Comparison of ENCODE assay signal across 1 cellular context in genomic region chr5:116524966-116525365, GRCh38.
TF ChIP-seq lines count a peak whose summit lies in the region.

No MANE protein-coding gene starts in this region.

TF ChIP-seq in HepG2, 621 proteins besides CTCF, POLR2A, EP300 and RAD21 (continued from another document and continues in another):
- TF ChIP-seq SP140L (CRISPR knock-in tag; IDR thresholded peaks at IDR 0.05; ENCODE audit: borderline replicate concordance) = no peak
- no peak for TF ChIP-seq DZIP1 (CRISPR knock-in tag; IDR thresholded peaks at IDR 0.05)
- TF ChIP-seq ETV6 (CRISPR knock-in tag; conservative IDR thresholded peaks at IDR 0.05) = no peak
- TF ChIP-seq ZNF12 (CRISPR knock-in tag; IDR thresholded peaks at IDR 0.05) = no peak
- no peak for TF ChIP-seq NRL (CRISPR knock-in tag; IDR thresholded peaks at IDR 0.05; ENCODE audit: borderline replicate concordance)
- no peak; the same call in 1 of the 2 replicates for TF ChIP-seq SALL1 (CRISPR knock-in tag; IDR thresholded peaks at IDR 0.05)
- no peak for TF ChIP-seq MATR3 (CRISPR knock-in tag; IDR thresholded peaks at IDR 0.05)
- TF ChIP-seq, protein P1, sequence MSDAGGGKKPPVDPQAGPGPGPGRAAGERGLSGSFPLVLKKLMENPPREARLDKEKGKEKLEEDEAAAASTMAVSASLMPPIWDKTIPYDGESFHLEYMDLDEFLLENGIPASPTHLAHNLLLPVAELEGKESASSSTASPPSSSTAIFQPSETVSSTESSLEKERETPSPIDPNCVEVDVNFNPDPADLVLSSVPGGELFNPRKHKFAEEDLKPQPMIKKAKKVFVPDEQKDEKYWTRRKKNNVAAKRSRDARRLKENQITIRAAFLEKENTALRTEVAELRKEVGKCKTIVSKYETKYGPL (CRISPR knock-in tag; IDR thresholded peaks at IDR 0.05) = no peak
- no peak for TF ChIP-seq PREB (CRISPR knock-in tag; IDR thresholded peaks at IDR 0.05)
- peak; percentile 49; the same call in 1 of the 2 replicates for TF ChIP-seq ZNF331 (CRISPR knock-in tag; IDR thresholded peaks at IDR 0.05)
- TF ChIP-seq MYNN (CRISPR knock-in tag; IDR thresholded peaks at IDR 0.05; ENCODE audit: low read depth) = no peak
- TF ChIP-seq FOXK2 (IDR thresholded peaks at IDR 0.05) = no peak
- no peak for TF ChIP-seq PHF5A (CRISPR knock-in tag; IDR thresholded peaks at IDR 0.05; ENCODE audit: low read depth, unreplicated experiment)
- no peak for TF ChIP-seq ZNF251 (CRISPR knock-in tag; IDR thresholded peaks at IDR 0.05)
- no peak for TF ChIP-seq ZBTB8A (CRISPR knock-in tag; IDR thresholded peaks at IDR 0.05; ENCODE audit: borderline replicate concordance, low read depth)
- TF ChIP-seq, protein P2, sequence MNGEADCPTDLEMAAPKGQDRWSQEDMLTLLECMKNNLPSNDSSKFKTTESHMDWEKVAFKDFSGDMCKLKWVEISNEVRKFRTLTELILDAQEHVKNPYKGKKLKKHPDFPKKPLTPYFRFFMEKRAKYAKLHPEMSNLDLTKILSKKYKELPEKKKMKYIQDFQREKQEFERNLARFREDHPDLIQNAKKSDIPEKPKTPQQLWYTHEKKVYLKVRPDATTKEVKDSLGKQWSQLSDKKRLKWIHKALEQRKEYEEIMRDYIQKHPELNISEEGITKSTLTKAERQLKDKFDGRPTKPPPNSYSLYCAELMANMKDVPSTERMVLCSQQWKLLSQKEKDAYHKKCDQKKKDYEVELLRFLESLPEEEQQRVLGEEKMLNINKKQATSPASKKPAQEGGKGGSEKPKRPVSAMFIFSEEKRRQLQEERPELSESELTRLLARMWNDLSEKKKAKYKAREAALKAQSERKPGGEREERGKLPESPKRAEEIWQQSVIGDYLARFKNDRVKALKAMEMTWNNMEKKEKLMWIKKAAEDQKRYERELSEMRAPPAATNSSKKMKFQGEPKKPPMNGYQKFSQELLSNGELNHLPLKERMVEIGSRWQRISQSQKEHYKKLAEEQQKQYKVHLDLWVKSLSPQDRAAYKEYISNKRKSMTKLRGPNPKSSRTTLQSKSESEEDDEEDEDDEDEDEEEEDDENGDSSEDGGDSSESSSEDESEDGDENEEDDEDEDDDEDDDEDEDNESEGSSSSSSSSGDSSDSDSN (CRISPR knock-in tag; IDR thresholded peaks at IDR 0.05) = no peak
- TF ChIP-seq, protein P3, sequence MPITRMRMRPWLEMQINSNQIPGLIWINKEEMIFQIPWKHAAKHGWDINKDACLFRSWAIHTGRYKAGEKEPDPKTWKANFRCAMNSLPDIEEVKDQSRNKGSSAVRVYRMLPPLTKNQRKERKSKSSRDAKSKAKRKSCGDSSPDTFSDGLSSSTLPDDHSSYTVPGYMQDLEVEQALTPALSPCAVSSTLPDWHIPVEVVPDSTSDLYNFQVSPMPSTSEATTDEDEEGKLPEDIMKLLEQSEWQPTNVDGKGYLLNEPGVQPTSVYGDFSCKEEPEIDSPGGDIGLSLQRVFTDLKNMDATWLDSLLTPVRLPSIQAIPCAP (CRISPR knock-in tag; IDR thresholded peaks at IDR 0.05; ENCODE audit: low read depth) = no peak
- TF ChIP-seq U2AF2 (IDR thresholded peaks at IDR 0.05; ENCODE audit: low read depth, low read length) = no peak
- no peak for TF ChIP-seq POLR2AphosphoS2 (IDR thresholded peaks at IDR 0.05; ENCODE audit: low read depth, low read length)
- TF ChIP-seq ZNF761 (CRISPR knock-in tag; conservative IDR thresholded peaks at IDR 0.05) = no peak
- peak; percentile 99 for TF ChIP-seq ZMYM2 (CRISPR knock-in tag; IDR thresholded peaks at IDR 0.05)
- TF ChIP-seq RELA (CRISPR knock-in tag; IDR thresholded peaks at IDR 0.05) = no peak
- peak; percentile 90 for TF ChIP-seq BCL6 (CRISPR knock-in tag; IDR thresholded peaks at IDR 0.05)
- no peak for TF ChIP-seq TMF1 (CRISPR knock-in tag; IDR thresholded peaks at IDR 0.05; ENCODE audit: low read depth)
- no peak for TF ChIP-seq ZNF382 (CRISPR knock-in tag; IDR thresholded peaks at IDR 0.05; ENCODE audit: borderline replicate concordance)
- no peak for TF ChIP-seq ZNF792 (CRISPR knock-in tag; IDR thresholded peaks at IDR 0.05)
- TF ChIP-seq DPF2 (CRISPR knock-in tag; IDR thresholded peaks at IDR 0.05; ENCODE audit: borderline replicate concordance, low read depth) = peak; percentile 60; the same call in 1 of the 2 replicates
- peak; percentile 58; the same call in 1 of the 2 replicates for TF ChIP-seq SOX13 (IDR thresholded peaks at IDR 0.05)
- TF ChIP-seq SOX13 (CRISPR knock-in tag; conservative IDR thresholded peaks at IDR 0.05 in 1 of 2, IDR thresholded peaks at IDR 0.05 in 1 of 2) = peak in 1 of 2 experiments; percentile 88; a peak in 2 of 4 replicates
- no peak for TF ChIP-seq GTF3A (CRISPR knock-in tag; conservative IDR thresholded peaks at IDR 0.05)
- TF ChIP-seq, protein P4, sequence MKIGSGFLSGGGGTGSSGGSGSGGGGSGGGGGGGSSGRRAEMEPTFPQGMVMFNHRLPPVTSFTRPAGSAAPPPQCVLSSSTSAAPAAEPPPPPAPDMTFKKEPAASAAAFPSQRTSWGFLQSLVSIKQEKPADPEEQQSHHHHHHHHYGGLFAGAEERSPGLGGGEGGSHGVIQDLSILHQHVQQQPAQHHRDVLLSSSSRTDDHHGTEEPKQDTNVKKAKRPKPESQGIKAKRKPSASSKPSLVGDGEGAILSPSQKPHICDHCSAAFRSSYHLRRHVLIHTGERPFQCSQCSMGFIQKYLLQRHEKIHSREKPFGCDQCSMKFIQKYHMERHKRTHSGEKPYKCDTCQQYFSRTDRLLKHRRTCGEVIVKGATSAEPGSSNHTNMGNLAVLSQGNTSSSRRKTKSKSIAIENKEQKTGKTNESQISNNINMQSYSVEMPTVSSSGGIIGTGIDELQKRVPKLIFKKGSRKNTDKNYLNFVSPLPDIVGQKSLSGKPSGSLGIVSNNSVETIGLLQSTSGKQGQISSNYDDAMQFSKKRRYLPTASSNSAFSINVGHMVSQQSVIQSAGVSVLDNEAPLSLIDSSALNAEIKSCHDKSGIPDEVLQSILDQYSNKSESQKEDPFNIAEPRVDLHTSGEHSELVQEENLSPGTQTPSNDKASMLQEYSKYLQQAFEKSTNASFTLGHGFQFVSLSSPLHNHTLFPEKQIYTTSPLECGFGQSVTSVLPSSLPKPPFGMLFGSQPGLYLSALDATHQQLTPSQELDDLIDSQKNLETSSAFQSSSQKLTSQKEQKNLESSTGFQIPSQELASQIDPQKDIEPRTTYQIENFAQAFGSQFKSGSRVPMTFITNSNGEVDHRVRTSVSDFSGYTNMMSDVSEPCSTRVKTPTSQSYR (CRISPR knock-in tag; IDR thresholded peaks at IDR 0.05; ENCODE audit: borderline replicate concordance) = no peak
- TF ChIP-seq MIXL1 (CRISPR knock-in tag; IDR thresholded peaks at IDR 0.05) = peak; percentile 78
- no peak for TF ChIP-seq HOXA3 (CRISPR knock-in tag; IDR thresholded peaks at IDR 0.05)
- TF ChIP-seq, protein P5, sequence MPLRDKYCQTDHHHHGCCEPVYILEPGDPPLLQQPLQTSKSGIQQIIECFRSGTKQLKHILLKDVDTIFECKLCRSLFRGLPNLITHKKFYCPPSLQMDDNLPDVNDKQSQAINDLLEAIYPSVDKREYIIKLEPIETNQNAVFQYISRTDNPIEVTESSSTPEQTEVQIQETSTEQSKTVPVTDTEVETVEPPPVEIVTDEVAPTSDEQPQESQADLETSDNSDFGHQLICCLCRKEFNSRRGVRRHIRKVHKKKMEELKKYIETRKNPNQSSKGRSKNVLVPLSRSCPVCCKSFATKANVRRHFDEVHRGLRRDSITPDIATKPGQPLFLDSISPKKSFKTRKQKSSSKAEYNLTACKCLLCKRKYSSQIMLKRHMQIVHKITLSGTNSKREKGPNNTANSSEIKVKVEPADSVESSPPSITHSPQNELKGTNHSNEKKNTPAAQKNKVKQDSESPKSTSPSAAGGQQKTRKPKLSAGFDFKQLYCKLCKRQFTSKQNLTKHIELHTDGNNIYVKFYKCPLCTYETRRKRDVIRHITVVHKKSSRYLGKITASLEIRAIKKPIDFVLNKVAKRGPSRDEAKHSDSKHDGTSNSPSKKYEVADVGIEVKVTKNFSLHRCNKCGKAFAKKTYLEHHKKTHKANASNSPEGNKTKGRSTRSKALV (CRISPR knock-in tag; IDR thresholded peaks at IDR 0.05) = no peak
- TF ChIP-seq ZNF253 (CRISPR knock-in tag; IDR thresholded peaks at IDR 0.05; ENCODE audit: borderline replicate concordance) = no peak
- no peak for TF ChIP-seq ZNF75D (CRISPR knock-in tag; IDR thresholded peaks at IDR 0.05; ENCODE audit: borderline replicate concordance)
- TF ChIP-seq ZHX2 (IDR thresholded peaks at IDR 0.05; ENCODE audit: low read depth) = no peak
- TF ChIP-seq ZHX2 (CRISPR knock-in tag; IDR thresholded peaks at IDR 0.05; ENCODE audit: borderline replicate concordance) = no peak
- no peak for TF ChIP-seq ZNF772 (CRISPR knock-in tag; IDR thresholded peaks at IDR 0.05)
- no peak for TF ChIP-seq ZNF773 (CRISPR knock-in tag; IDR thresholded peaks at IDR 0.05; ENCODE audit: borderline replicate concordance)
- peak; percentile 78; the same call in 1 of the 2 replicates for TF ChIP-seq KDM1A (CRISPR knock-in tag; IDR thresholded peaks at IDR 0.05)
- TF ChIP-seq HOXA9 (CRISPR knock-in tag; IDR thresholded peaks at IDR 0.05; ENCODE audit: borderline replicate concordance) = no peak
- no peak for TF ChIP-seq CENPBD1 (CRISPR knock-in tag; IDR thresholded peaks at IDR 0.05; ENCODE audit: borderline replicate concordance, low read depth)
- TF ChIP-seq FOSL1 (CRISPR knock-in tag; IDR thresholded peaks at IDR 0.05; ENCODE audit: borderline replicate concordance) = peak; percentile 39; the same call in 1 of the 2 replicates
- TF ChIP-seq GFI1 (CRISPR knock-in tag; IDR thresholded peaks at IDR 0.05; ENCODE audit: borderline replicate concordance) = peak; percentile 51
- no peak for TF ChIP-seq ZNF260 (CRISPR knock-in tag; IDR thresholded peaks at IDR 0.05; ENCODE audit: borderline replicate concordance, low read depth)
- no peak for TF ChIP-seq ZNF891 (CRISPR knock-in tag; IDR thresholded peaks at IDR 0.05)
- no peak for TF ChIP-seq NFKB2 (CRISPR knock-in tag; IDR thresholded peaks at IDR 0.05; ENCODE audit: borderline replicate concordance)
